Comparison of ENCODE assay signal across 13 cellular contexts in genomic region chr3:184884359-184885017, GRCh38.
DNase-seq lines count a peak whose midpoint lies in the region; ATAC-seq and TF ChIP-seq lines count a peak whose summit lies in the region.
"Had no signal": no experiment of that assay in that cellular context is flagged by ENCODE, and none has a peak within 500 bp of the region (broad histone marks: within the 10 kb centered on the region; RNA-seq: fewer than 3 reads in every experiment).

No MANE protein-coding gene starts in this region.

- peaks cover 0 to 2% of the 10 kb centered on the region in 2 donors for H3K36me3 ChIP-seq in body of pancreas (replicated peaks in 1 of 2; ENCODE audit: insufficient read depth in 1 of 2, low read depth in 2 of 2)
- peaks cover 2% of the 10 kb centered on the region for H3K36me3 ChIP-seq in brain microvascular endothelial cell (replicated peaks)

- H3K27me3 ChIP-seq in body of pancreas (no peaks in the 10 kb centered on the region), brain microvascular endothelial cell (replicated peaks) (no peaks in the 10 kb centered on the region)
- H3K27me3 ChIP-seq: right lobe of liver had no signal

- DNase-seq in germinal center (ENCODE audit: low spot score) (peak; percentile 2), body of pancreas (no peak), brain microvascular endothelial cell (no peak)
- no peak for DNase-seq in stimulated activated naive CD4-positive, alpha-beta T cell treated with Interleukin-2 at 50 U/mL for 16 hours (lab: John Stamatoyannopoulos, UW)
- DNase-seq in activated naive CD4-positive, alpha-beta T cell treated with anti-CD3 and anti-CD28 coated beads, Interleukin-2, amount 50 U/mL, for 16 hours = no peak
- DNase-seq: activated CD4-positive, alpha-beta T cell treated with anti-CD3 and anti-CD28 coated beads, Interleukin-2, amount 10 ng/mL, durations not matched to agents 24 days and 14 days; cortex of kidney; KG1; right lobe of liver; SHP77 treated with DMSO at 0.1 percent for 48 hours had no signal

- H3K9me3 ChIP-seq in body of pancreas = no peaks in the 10 kb centered on the region
- H3K9me3 ChIP-seq: right lobe of liver had no signal

- ATAC-seq in GM18909 (IDR thresholded peaks at IDR 0.05; ENCODE audit: poor library complexity, unreplicated experiment) (peak; percentile 89), GM21717 (IDR thresholded peaks at IDR 0.05; ENCODE audit: unreplicated experiment) (peak; percentile 94), HG03159 (IDR thresholded peaks at IDR 0.05; ENCODE audit: unreplicated experiment) (peak; percentile 94), body of pancreas (no peak)
- ATAC-seq: right lobe of liver had no signal

- H3K4me3 ChIP-seq in body of pancreas (no peak overlapping the region), brain microvascular endothelial cell (ENCODE audit: low read depth, low read length) (no peak overlapping the region)
- H3K4me3 ChIP-seq: right lobe of liver had no signal

- TF ChIP-seq CTCF in body of pancreas (IDR thresholded peaks at IDR 0.05) = no peak
- TF ChIP-seq CTCF in brain microvascular endothelial cell (IDR thresholded peaks at IDR 0.05; ENCODE audit: low read depth, low read length, missing control alignments) = no peak

- TF ChIP-seq POLR2A in body of pancreas (IDR thresholded peaks at IDR 0.05) = no peak

- 82 to 100% methylated on average over 1 of the region's 1 CpG for WGBS in body of pancreas, 2 donors

- in situ Hi-C loops in brain microvascular endothelial cell (cut with HindIII; ENCODE audit: low pct_ligation_motif_present, low sequenced_read_pairs) = no loop called here

- intact Hi-C loops in body of pancreas (cut with DNase I) = no loop called here

- H3K27ac ChIP-seq in body of pancreas = no peak overlapping the region
- H3K27ac ChIP-seq in brain microvascular endothelial cell = no peak overlapping the region
- H3K27ac ChIP-seq: right lobe of liver had no signal

- H3K4me1 ChIP-seq in body of pancreas = no peaks in the 10 kb centered on the region
- H3K4me1 ChIP-seq: right lobe of liver had no signal
